Comparison of ENCODE assay signal across 25 cellular contexts in the genomic region with DNA sequence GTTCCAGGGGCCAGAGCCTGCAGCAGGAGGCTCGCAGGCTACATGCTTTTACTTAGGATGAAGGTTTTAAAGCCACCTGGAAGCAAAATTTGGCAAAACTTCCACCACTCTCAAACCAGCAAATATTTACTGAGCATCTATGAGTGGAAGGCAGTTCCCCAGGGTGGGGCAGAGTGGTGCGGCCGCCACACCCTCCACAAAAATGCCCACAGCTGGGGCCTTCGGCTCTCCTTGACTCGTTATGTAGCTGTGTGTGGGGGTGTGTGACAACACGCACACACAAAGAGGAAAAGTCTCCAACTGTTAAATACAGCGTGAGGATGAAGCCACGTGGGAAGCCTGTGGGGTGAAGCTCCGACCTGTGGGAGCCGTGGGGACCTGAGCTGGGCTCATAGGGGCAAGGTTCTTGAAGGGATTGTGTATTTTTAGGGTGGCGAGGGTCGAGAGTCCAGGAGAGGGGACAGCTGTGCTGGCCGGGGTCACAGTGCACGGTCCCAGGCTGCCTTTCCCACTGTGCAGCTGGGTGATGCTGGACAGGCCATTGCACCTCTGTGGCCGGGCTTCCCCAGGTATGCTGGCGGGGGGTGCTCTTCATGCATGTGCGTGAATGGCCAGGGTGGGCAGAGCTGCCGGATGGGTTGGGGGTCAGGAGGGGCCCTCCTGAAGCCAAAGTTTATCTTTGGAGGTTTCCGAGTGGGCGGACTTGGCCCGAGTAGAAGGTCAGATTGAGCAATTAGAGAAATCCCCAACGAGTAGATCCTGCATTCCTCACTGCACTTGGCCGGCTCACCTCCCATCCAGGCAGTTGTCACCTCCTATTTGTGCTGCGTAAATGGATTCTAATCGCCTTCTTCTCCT. TPM values are rescaled to one million over a fixed set of nuclear protein-coding genes. Genes with fewer than 3 reads are reported as not detected.
DNase-seq lines count a peak whose midpoint lies in the region; TF ChIP-seq lines count a peak whose summit lies in the region.
"Had no signal": no experiment of that assay in that cellular context is flagged by ENCODE, and none has a peak within 500 bp of the region (broad histone marks: within the 10 kb centered on the region; RNA-seq: fewer than 3 reads in every experiment).

No MANE protein-coding gene starts in this region.

- in situ Hi-C loops in KBM-7 (cut with MboI; ENCODE audit: low pct_unique_long_range_greater_than_20kb, low sequenced_read_pairs), result no loop called here

- H3K27ac Mint-ChIP-seq in MCF 10A (ENCODE audit: low read depth, unreplicated experiment), result no peak overlapping the region
- H3K27ac Mint-ChIP-seq: activated T-helper 17 cell treated with anti-CD3 and anti-CD28 coated beads, Interleukin-2, amount 50 U/mL, for 72 hours; CD4-positive, alpha-beta memory T cell; mesothelial cell of epicardium; stimulated activated effector memory CD8-positive, alpha-beta T cell treated with anti-CD3 and anti-CD28 coated beads, Interleukin-12 subunit alpha, Interleukin-12 subunit beta, amount 100 ng/mL, for 72 hours; T-cell had no signal

- no TSS peak for BruUV-seq in MCF 10A (replicated peaks; lab: Mats Ljungman, UMichigan)

- no peak for TF ChIP-seq CTCF in MCF 10A (IDR thresholded peaks at IDR 0.05; ENCODE audit: unreplicated experiment)
- TF ChIP-seq CTCF in breast epithelium (IDR thresholded peaks at IDR 0.05), result no peak
- no peak for TF ChIP-seq CTCF in choroid plexus epithelial cell (conservative IDR thresholded peaks at IDR 0.05; ENCODE audit: low read depth, low read length)

- CTCF ChIA-PET in MCF 10A (lab: Yijun Ruan, JAX), result interaction anchor here (0.5 to 0.6 kb wide), 5 partner anchors 11 to 501 kb away, joined by 3 to 4 read pairs (median 3); no protein-coding TSS in a partner anchor

- no peaks in the 10 kb centered on the region for H3K27me3 ChIP-seq in breast epithelium
- H3K27me3 ChIP-seq: colonic mucosa, tibial nerve had no signal

- DNase-seq in MCF 10A (ENCODE audit: unreplicated experiment) (peak; percentile 55), breast epithelium (ENCODE audit: low spot score in 2 of 2) (no peak), choroid plexus epithelial cell (ENCODE audit: low read depth) (peak; percentile 56), myocyte (ENCODE audit: low read depth) (peak; percentile 75), KBM-7 (no peak), putamen (ENCODE audit: low spot score) (no peak), NCI-H510A treated with DMSO at 0.1 percent for 48 hours (lab: John Stamatoyannopoulos, UW) (no peak)
- no peak for DNase-seq in activated CD4-positive, alpha-beta T cell treated with anti-CD3 and anti-CD28 coated beads, Interleukin-2, amount 50 U/mL, for 48 hours
- DNase-seq: anterior cingulate cortex; CD4-positive, alpha-beta memory T cell; colonic mucosa; EL; immature natural killer cell; NCI-H1092; NK-92 treated with Interleukin-12 subunit alpha and Interleukin-12 subunit beta, amount 100 ng/mL, for 24 hours; nucleus accumbens; small intestine; T-cell had no signal

- no peaks in the 10 kb centered on the region for H3K36me3 ChIP-seq in breast epithelium
- H3K36me3 ChIP-seq: colonic mucosa, tibial nerve had no signal

- no peaks in the 10 kb centered on the region for H3K4me1 ChIP-seq in breast epithelium

- no peaks in the 10 kb centered on the region for H3K27me3 Mint-ChIP-seq in MCF 10A (ENCODE audit: insufficient read depth, unreplicated experiment)

- H3K9me3 Mint-ChIP-seq in MCF 10A (ENCODE audit: unreplicated experiment), result no peaks in the 10 kb centered on the region
- H3K9me3 Mint-ChIP-seq: activated T-helper 17 cell treated with anti-CD3 and anti-CD28 coated beads, Interleukin-2, amount 50 U/mL, for 72 hours; immature natural killer cell; mesothelial cell of epicardium; stimulated activated effector memory CD8-positive, alpha-beta T cell treated with anti-CD3 and anti-CD28 coated beads, Interleukin-12 subunit alpha, Interleukin-12 subunit beta, amount 100 ng/mL, for 72 hours had no signal

- H3K4me1 Mint-ChIP-seq in MCF 10A (ENCODE audit: insufficient read depth, unreplicated experiment), result peaks cover 12% of the 10 kb centered on the region
- H3K4me1 Mint-ChIP-seq: activated T-helper 17 cell treated with anti-CD3 and anti-CD28 coated beads, Interleukin-2, amount 50 U/mL, for 72 hours; CD4-positive, alpha-beta memory T cell; immature natural killer cell; stimulated activated effector memory CD8-positive, alpha-beta T cell treated with anti-CD3 and anti-CD28 coated beads, Interleukin-12 subunit alpha, Interleukin-12 subunit beta, amount 100 ng/mL, for 72 hours; T-cell had no signal

- no peak for TF ChIP-seq POLR2A in breast epithelium (IDR thresholded peaks at IDR 0.05)

- no peak overlapping the region for H3K4me3 Mint-ChIP-seq in MCF 10A (ENCODE audit: unreplicated experiment)
- H3K4me3 Mint-ChIP-seq: activated T-helper 17 cell treated with anti-CD3 and anti-CD28 coated beads, Interleukin-2, amount 50 U/mL, for 72 hours; CD4-positive, alpha-beta memory T cell; immature natural killer cell; mesothelial cell of epicardium; stimulated activated effector memory CD8-positive, alpha-beta T cell treated with anti-CD3 and anti-CD28 coated beads, Interleukin-12 subunit alpha, Interleukin-12 subunit beta, amount 100 ng/mL, for 72 hours; T-cell had no signal

- H3K9me3 ChIP-seq in breast epithelium, result peaks cover 0 to 7% of the 10 kb centered on the region in 2 donors
- H3K9me3 ChIP-seq: colonic mucosa had no signal

- POLR2A ChIA-PET in MCF 10A (lab: Yijun Ruan, JAX), result interaction anchor here (0.6 kb wide), 1 partner anchor 155 kb away, joined by 3 read pairs; no protein-coding TSS in a partner anchor

- H3K27ac ChIP-seq in breast epithelium, result no peak overlapping the region
- H3K27ac ChIP-seq: colonic mucosa, epithelial cell of prostate, VCaP had no signal

- H3K4me3 ChIP-seq in breast epithelium (no peak overlapping the region), choroid plexus epithelial cell (ENCODE audit: low read depth, low read length) (no peak overlapping the region)
- H3K4me3 ChIP-seq: colonic mucosa, K562, tibial nerve had no signal

- intact Hi-C loops in MCF 10A (cut with micrococcal nuclease), result no loop called here
- intact Hi-C loops in breast epithelium (cut with DNase I; ENCODE audit: low total_unique reads), result no loop called here

- no peaks in the 10 kb centered on the region for H3K36me3 Mint-ChIP-seq in MCF 10A (ENCODE audit: insufficient read depth, unreplicated experiment)
- H3K36me3 Mint-ChIP-seq: CD4-positive, alpha-beta memory T cell; immature natural killer cell; stimulated activated effector memory CD8-positive, alpha-beta T cell treated with anti-CD3 and anti-CD28 coated beads, Interleukin-12 subunit alpha, Interleukin-12 subunit beta, amount 100 ng/mL, for 72 hours; T-cell had no signal

RNA-seq across cellular contexts. Expression of gene SORCS2, which starts 25.3 kb away (rescaled TPM):
- total RNA-seq in MCF 10A (2022) (0.05 TPM in 1 of 2 replicates, not detected in the other), breast epithelium (1 to 10 TPM in 1 of 3 donors, under 1 TPM in 2; 0.66 to 1.3 (median 0.80) TPM), myocyte (2.8 and 4.4 TPM in 2 replicates)
- polyA plus RNA-seq in myocyte (2012), result 21.0 TPM
- total RNA-seq: CD4-positive, alpha-beta memory T cell; K562 had no signal
- polyA plus RNA-seq: CD4-positive, alpha-beta memory T cell; K562 had no signal

Comparison
In these comparisons a context has a peak if more than half of its experiments do, and no peak if none do; other contexts are left out.
1. DNase-seq: peak in MCF 10A (single experiment), choroid plexus epithelial cell (single experiment) and myocyte (single experiment); none in breast epithelium (0 of 2), activated CD4-positive, alpha-beta T cell treated with anti-CD3 and anti-CD28 coated beads, Interleukin-2, amount 50 U/mL, for 48 hours (0 of 2), KBM-7 (single experiment), putamen (single experiment) and NCI-H510A treated with DMSO at 0.1 percent for 48 hours (single experiment).